8 cellular contexts compared by ENCODE assay signal in the genomic region with DNA sequence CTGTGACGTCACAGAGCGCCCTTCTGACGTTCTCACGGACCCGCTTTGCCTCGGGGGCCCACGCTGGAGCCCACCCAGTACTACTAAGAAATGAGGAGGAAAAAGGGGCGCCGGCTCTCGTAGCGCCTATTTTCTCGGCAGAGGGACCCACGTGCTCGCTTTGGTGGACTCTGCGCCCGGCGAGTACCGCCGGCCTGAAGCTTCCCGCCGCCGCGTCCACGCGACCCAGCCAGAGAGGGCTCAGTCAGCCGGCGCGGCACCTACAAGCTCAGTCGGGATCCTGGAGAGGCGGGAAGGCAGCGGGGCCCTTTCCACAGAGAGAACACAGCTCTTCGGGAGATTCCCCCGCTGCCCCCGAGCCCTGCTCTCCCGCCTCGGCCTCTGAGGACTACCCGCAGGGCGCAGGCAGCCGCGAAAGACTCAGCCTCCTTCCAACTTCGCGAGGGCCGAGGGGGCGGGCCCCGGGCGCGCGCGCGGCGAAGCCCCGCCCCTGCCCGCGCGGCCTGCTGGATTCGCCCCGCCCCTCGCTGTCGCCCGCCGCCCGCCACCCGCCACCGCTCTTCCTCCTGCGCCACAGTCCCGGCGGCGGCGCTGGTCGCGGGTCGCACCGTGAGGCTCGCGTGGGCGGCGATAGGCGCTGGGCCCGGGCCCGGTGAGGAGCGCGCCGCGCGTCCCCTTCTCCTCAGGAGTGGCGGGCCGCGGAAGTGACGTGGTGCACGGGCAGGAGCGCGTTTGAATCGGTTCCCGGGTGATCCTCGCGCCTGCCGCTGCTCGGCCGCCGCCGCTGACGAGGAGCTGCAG. TPM values are rescaled to one million over a fixed set of nuclear protein-coding genes. Genes with fewer than 3 reads are reported as not detected.
DNase-seq lines count a peak whose midpoint lies in the region; ATAC-seq and TF ChIP-seq lines count a peak whose summit lies in the region.

A gene (plus strand): TSS at position 574 of the 801 bp plus-strand sequence. CDS start 350 bp downstream, outside the sequence.

- no peaks in the 10 kb centered on the region for H3K27me3 ChIP-seq in liver (ENCODE audit: control insufficient read depth in 4 of 4, insufficient read depth in 4 of 4, low read length in 3 of 4)

- intact Hi-C loops in CD14-positive monocyte (cut with micrococcal nuclease) = loop anchor here (2.0 to 10.0 kb wide), 8 partner anchors 48 to 799 kb away; a partner anchor contains a TSS

- H3K36me3 ChIP-seq in liver (ENCODE audit: control insufficient read depth in 4 of 4, insufficient read depth in 3 of 4, low read depth in 1 of 4, low read length in 3 of 4) = no peaks in the 10 kb centered on the region

- H3K9ac ChIP-seq in liver (ENCODE audit: low read depth in 1 of 2, low read length in 2 of 2) = peak within 1 kb of the TSS; percentile 97 to 98

- peak; percentile 77 for DNase-seq in CD14-positive monocyte (ENCODE audit: low spot score)
- DNase-seq in NCI-H748 (lab: John Stamatoyannopoulos, UW; ENCODE audit: unreplicated experiment) = peak; percentile 89
- DNase-seq in activated CD4-positive, alpha-beta T cell treated with anti-CD3 and anti-CD28 coated beads, Interleukin-2, amount 50 U/mL, for 48 hours = peak; percentile 93 to 94
- peak; percentile 79 for DNase-seq in dermis blood vessel endothelial cell
- peak; percentile 92 for DNase-seq in stimulated activated CD4-positive, alpha-beta T cell treated with anti-CD3 and anti-CD28 coated beads, Interleukin-4, amount 100 ng/mL, for 24 hours

- H3K9me3 ChIP-seq in liver (ENCODE audit: control insufficient read depth in 4 of 4, low read length in 3 of 4) = no peaks in the 10 kb centered on the region

- ATAC-seq in GM19351 (IDR thresholded peaks at IDR 0.05; ENCODE audit: unreplicated experiment) (peak; percentile 56), HG03469 (IDR thresholded peaks at IDR 0.05; ENCODE audit: unreplicated experiment) (peak; percentile 43)

- H3K27ac ChIP-seq in liver (ENCODE audit: low read depth in 1 of 2, low read length in 2 of 2) = peak within 1 kb of the TSS; percentile 96 to 100

- peaks cover 0 to 2% of the 10 kb centered on the region in 2 donors for H3K36me3 Mint-ChIP-seq in CD14-positive monocyte

- peak within 1 kb of the TSS; percentile 96 to 98 (median 97) for H3K27ac Mint-ChIP-seq in CD14-positive monocyte

- peaks cover 0 to 5% (median 0%) of the 10 kb centered on the region in 3 donors for H3K27me3 Mint-ChIP-seq in CD14-positive monocyte (ENCODE audit: low read depth in 3 of 3)

- H3K4me1 Mint-ChIP-seq in CD14-positive monocyte = peaks cover 57% of the 10 kb centered on the region

- TF ChIP-seq CTCF in CD14-positive monocyte (IDR thresholded peaks at IDR 0.05) = no peak
- TF ChIP-seq CTCF in liver (IDR thresholded peaks at IDR 0.05; ENCODE audit: low read depth, low read length, missing input control) = no peak

- WGBS in liver = under 1% methylated on average over 102 of the region's 102 CpGs

- H3K4me3 ChIP-seq in liver (ENCODE audit: low read depth in 1 of 3, low read length in 3 of 3) = peak within 1 kb of the TSS; percentile 75 to 95 (median 92)

- peaks cover 5 to 16% (median 10%) of the 10 kb centered on the region in 4 donors for H3K4me1 ChIP-seq in liver (ENCODE audit: control insufficient read depth in 4 of 4, insufficient read depth in 4 of 4, low read length in 3 of 4)

- TF ChIP-seq RAD21 in liver (IDR thresholded peaks at IDR 0.05) = no peak

- H3K4me3 Mint-ChIP-seq in CD14-positive monocyte = peak within 1 kb of the TSS; percentile 95

- no peaks in the 10 kb centered on the region for H3K9me3 Mint-ChIP-seq in CD14-positive monocyte

TF ChIP-seq in liver, 16 proteins besides CTCF, POLR2A, EP300 and RAD21:
- peak in 1 of 2 donors; percentile 41 for TF ChIP-seq HNF4A (conservative IDR thresholded peaks at IDR 0.05)
- TF ChIP-seq, protein P1, sequence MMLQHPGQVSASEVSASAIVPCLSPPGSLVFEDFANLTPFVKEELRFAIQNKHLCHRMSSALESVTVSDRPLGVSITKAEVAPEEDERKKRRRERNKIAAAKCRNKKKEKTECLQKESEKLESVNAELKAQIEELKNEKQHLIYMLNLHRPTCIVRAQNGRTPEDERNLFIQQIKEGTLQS (IDR thresholded peaks at IDR 0.05) = no peak
- TF ChIP-seq, protein P2, sequence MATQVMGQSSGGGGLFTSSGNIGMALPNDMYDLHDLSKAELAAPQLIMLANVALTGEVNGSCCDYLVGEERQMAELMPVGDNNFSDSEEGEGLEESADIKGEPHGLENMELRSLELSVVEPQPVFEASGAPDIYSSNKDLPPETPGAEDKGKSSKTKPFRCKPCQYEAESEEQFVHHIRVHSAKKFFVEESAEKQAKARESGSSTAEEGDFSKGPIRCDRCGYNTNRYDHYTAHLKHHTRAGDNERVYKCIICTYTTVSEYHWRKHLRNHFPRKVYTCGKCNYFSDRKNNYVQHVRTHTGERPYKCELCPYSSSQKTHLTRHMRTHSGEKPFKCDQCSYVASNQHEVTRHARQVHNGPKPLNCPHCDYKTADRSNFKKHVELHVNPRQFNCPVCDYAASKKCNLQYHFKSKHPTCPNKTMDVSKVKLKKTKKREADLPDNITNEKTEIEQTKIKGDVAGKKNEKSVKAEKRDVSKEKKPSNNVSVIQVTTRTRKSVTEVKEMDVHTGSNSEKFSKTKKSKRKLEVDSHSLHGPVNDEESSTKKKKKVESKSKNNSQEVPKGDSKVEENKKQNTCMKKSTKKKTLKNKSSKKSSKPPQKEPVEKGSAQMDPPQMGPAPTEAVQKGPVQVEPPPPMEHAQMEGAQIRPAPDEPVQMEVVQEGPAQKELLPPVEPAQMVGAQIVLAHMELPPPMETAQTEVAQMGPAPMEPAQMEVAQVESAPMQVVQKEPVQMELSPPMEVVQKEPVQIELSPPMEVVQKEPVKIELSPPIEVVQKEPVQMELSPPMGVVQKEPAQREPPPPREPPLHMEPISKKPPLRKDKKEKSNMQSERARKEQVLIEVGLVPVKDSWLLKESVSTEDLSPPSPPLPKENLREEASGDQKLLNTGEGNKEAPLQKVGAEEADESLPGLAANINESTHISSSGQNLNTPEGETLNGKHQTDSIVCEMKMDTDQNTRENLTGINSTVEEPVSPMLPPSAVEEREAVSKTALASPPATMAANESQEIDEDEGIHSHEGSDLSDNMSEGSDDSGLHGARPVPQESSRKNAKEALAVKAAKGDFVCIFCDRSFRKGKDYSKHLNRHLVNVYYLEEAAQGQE (IDR thresholded peaks at IDR 0.05) = peak; percentile 72
- TF ChIP-seq EGR1 (IDR thresholded peaks at IDR 0.05; ENCODE audit: low read depth in 2 of 2) = peak; percentile 7 to 94
- no peak for TF ChIP-seq FOXA2 (IDR thresholded peaks at IDR 0.05)
- TF ChIP-seq, protein P3, sequence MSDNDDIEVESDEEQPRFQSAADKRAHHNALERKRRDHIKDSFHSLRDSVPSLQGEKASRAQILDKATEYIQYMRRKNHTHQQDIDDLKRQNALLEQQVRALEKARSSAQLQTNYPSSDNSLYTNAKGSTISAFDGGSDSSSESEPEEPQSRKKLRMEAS (IDR thresholded peaks at IDR 0.05) = peak; percentile 26
- peak; percentile 36 for TF ChIP-seq YY1 (IDR thresholded peaks at IDR 0.05)
- peak in 1 of 2 donors; percentile 71 for TF ChIP-seq GABPA (IDR thresholded peaks at IDR 0.05 in 1 of 2, conservative IDR thresholded peaks at IDR 0.05 in 1 of 2)
- peak; percentile 77 for TF ChIP-seq TAF1 (conservative IDR thresholded peaks at IDR 0.05)
TF ChIP-seq in liver: peak in this region for 7.

RNA-seq across cellular contexts. Expression of the gene that starts here (rescaled TPM):
- polyA plus RNA-seq in CD14-positive monocyte = 10 to 100 TPM; 12.7 to 16.8 TPM
- total RNA-seq in dermis blood vessel endothelial cell = 58.5 and 75.2 TPM in 2 replicates
- 10 to 100 TPM; 42.9 to 49.0 TPM for total RNA-seq in liver
- 1 to 10 TPM; 4.4 to 7.8 TPM for polyA plus RNA-seq in liver

Comparison
In these comparisons a context has a peak if more than half of its experiments do, and no peak if none do; other contexts are left out.
1. Peak in every context shown above with its lines: DNase-seq, ATAC-seq, H3K4me3 ChIP-seq and H3K27ac ChIP-seq.